Comparison of ENCODE assay signal across 19 cellular contexts in the genomic region with DNA sequence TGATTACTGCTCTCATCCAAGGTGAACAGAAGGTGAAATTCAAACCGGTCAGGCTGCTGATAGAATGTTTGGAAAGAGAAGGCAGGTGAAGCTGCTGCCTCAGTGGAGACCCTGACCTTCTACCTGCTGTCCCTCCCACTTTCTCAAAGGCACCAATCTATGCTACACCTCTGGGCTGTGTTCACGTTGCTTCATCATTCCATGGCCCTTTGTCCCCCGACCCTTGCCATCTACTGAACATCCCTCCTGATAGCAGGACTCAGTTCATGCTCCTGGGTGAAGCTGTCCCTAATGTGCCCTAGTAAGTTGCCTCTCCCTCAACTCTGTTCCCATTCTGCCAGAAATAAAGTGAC. TPM values are rescaled to one million over a fixed set of nuclear protein-coding genes. Genes with fewer than 3 reads are reported as not detected.
DNase-seq lines count a peak whose midpoint lies in the region; ATAC-seq and TF ChIP-seq lines count a peak whose summit lies in the region.
"Had no signal": no experiment of that assay in that cellular context is flagged by ENCODE, and none has a peak within 500 bp of the region (broad histone marks: within the 10 kb centered on the region; RNA-seq: fewer than 3 reads in every experiment).

No MANE protein-coding gene starts in this region.

- WGBS in heart right ventricle, 2 donors, result 74 to 77% methylated on average over 3 of the region's 3 CpGs

- H3K4me1 ChIP-seq in right atrium auricular region, result peaks cover 0 to 5% of the 10 kb centered on the region in 2 donors
- H3K4me1 ChIP-seq in heart right ventricle, result no peaks in the 10 kb centered on the region
- H3K4me1 ChIP-seq in Caco-2, result peaks cover 4% of the 10 kb centered on the region
- H3K4me1 ChIP-seq: A549 had no signal

- H3K36me3 ChIP-seq in right atrium auricular region, result no peaks in the 10 kb centered on the region
- H3K36me3 ChIP-seq in heart right ventricle, result no peaks in the 10 kb centered on the region
- no peaks in the 10 kb centered on the region for H3K36me3 ChIP-seq in Caco-2 (ENCODE audit: control insufficient read depth, insufficient read depth, low read length)

- H3K4me1 Mint-ChIP-seq in progenitor cell of endocrine pancreas (ENCODE audit: low read depth) (peaks cover 49% of the 10 kb centered on the region), Caco-2 (ENCODE audit: low read depth, unreplicated experiment) (no peaks in the 10 kb centered on the region)
- H3K4me1 Mint-ChIP-seq in activated CD8-positive, alpha-beta T cell treated with anti-CD3 and anti-CD28 coated beads, Interleukin-2, amount 10 ng/mL, durations not matched to agents 7 days and 5 days (ENCODE audit: low read depth), result no peaks in the 10 kb centered on the region

- ATAC-seq in heart right ventricle, result no peak
- ATAC-seq in activated CD8-positive, alpha-beta T cell treated with anti-CD3 and anti-CD28 coated beads, Interleukin-2, amount 10 ng/mL, durations not matched to agents 7 days and 5 days, result no peak
- ATAC-seq: A549; CD8-positive, alpha-beta T cell; GM12878; K562 had no signal

- H3K4me3 Mint-ChIP-seq in progenitor cell of endocrine pancreas (ENCODE audit: low read depth) (no peak overlapping the region), Caco-2 (ENCODE audit: unreplicated experiment) (no peak overlapping the region)
- H3K4me3 Mint-ChIP-seq in activated CD8-positive, alpha-beta T cell treated with anti-CD3 and anti-CD28 coated beads, Interleukin-2, amount 10 ng/mL, durations not matched to agents 7 days and 5 days, result no peak overlapping the region
- H3K4me3 Mint-ChIP-seq: CD8-positive, alpha-beta T cell; H9 had no signal

- POLR2A ChIA-PET in activated CD8-positive, alpha-beta T cell treated with anti-CD3 and anti-CD28 coated beads, Interleukin-2, amount 10 ng/mL, durations not matched to agents 7 days and 5 days (lab: Charles Lee), result no interaction called here
- POLR2A ChIA-PET in Caco-2 (lab: Charles Lee), result no interaction called here

- peak; percentile 32 for DNase-seq in right atrium auricular region (ENCODE audit: low spot score)
- no peak for DNase-seq in heart right ventricle
- DNase-seq in islet precursor cell, result peak; percentile 41
- DNase-seq in progenitor cell of endocrine pancreas (ENCODE audit: low spot score, unreplicated experiment), result no peak
- DNase-seq in activated CD8-positive, alpha-beta T cell treated with anti-CD3 and anti-CD28 coated beads, Interleukin-2, amount 10 ng/mL, durations not matched to agents 7 days and 5 days, result no peak
- DNase-seq in Caco-2, result no peak
- DNase-seq in NCI-H146 treated with DMSO at 0.1 percent for 48 hours (lab: John Stamatoyannopoulos, UW; ENCODE audit: unreplicated experiment), result no peak
- DNase-seq: AML-193; CD8-positive, alpha-beta T cell; DMS 273 treated with DMSO at 0.1 percent for 48 hours; DND-41; EL; H9 had no signal

- CTCF ChIA-PET in activated CD8-positive, alpha-beta T cell treated with anti-CD3 and anti-CD28 coated beads, Interleukin-2, amount 10 ng/mL, durations not matched to agents 7 days and 5 days (lab: Charles Lee), result no interaction called here
- CTCF ChIA-PET in Caco-2 (lab: Charles Lee), result no interaction called here

- H3K27me3 Mint-ChIP-seq in progenitor cell of endocrine pancreas (no peaks in the 10 kb centered on the region), Caco-2 (ENCODE audit: insufficient read depth, unreplicated experiment) (peaks cover 4% of the 10 kb centered on the region)
- no peaks in the 10 kb centered on the region for H3K27me3 Mint-ChIP-seq in activated CD8-positive, alpha-beta T cell treated with anti-CD3 and anti-CD28 coated beads, Interleukin-2, amount 10 ng/mL, durations not matched to agents 7 days and 5 days (ENCODE audit: low read depth)

- H3K27ac Mint-ChIP-seq in progenitor cell of endocrine pancreas (peak overlapping the region; percentile 89), Caco-2 (ENCODE audit: unreplicated experiment) (no peak overlapping the region)
- H3K27ac Mint-ChIP-seq in activated CD8-positive, alpha-beta T cell treated with anti-CD3 and anti-CD28 coated beads, Interleukin-2, amount 10 ng/mL, durations not matched to agents 7 days and 5 days, result no peak overlapping the region
- H3K27ac Mint-ChIP-seq: CD8-positive, alpha-beta T cell; H9 had no signal

- H3K36me3 Mint-ChIP-seq in progenitor cell of endocrine pancreas (ENCODE audit: insufficient read depth) (peaks cover 14% of the 10 kb centered on the region), Caco-2 (ENCODE audit: insufficient read depth, unreplicated experiment) (no peaks in the 10 kb centered on the region)
- no peaks in the 10 kb centered on the region for H3K36me3 Mint-ChIP-seq in activated CD8-positive, alpha-beta T cell treated with anti-CD3 and anti-CD28 coated beads, Interleukin-2, amount 10 ng/mL, durations not matched to agents 7 days and 5 days (ENCODE audit: low read depth)
- H3K36me3 Mint-ChIP-seq: CD8-positive, alpha-beta T cell had no signal

- H3K9me3 ChIP-seq in right atrium auricular region, result no peaks in the 10 kb centered on the region
- no peaks in the 10 kb centered on the region for H3K9me3 ChIP-seq in heart right ventricle
- H3K9me3 ChIP-seq in Caco-2, result no peaks in the 10 kb centered on the region; the same call in 1 of the 2 replicates
- H3K9me3 ChIP-seq: A549 had no signal

- H3K4me3 ChIP-seq in right atrium auricular region, result no peak overlapping the region
- H3K4me3 ChIP-seq in heart right ventricle, result no peak overlapping the region
- no peak overlapping the region for H3K4me3 ChIP-seq in Caco-2 (ENCODE audit: low read depth, low read length)
- H3K4me3 ChIP-seq: A549, GM12878, K562 had no signal

- no peaks in the 10 kb centered on the region for H3K27me3 ChIP-seq in right atrium auricular region
- peaks cover 0 to 4% (median 0%) of the 10 kb centered on the region in 7 donors for H3K27me3 ChIP-seq in heart right ventricle
- H3K27me3 ChIP-seq in Caco-2 (replicated peaks; ENCODE audit: control insufficient read depth, insufficient read depth, low read length), result no peaks in the 10 kb centered on the region

- no peak overlapping the region for H3K27ac ChIP-seq in right atrium auricular region
- no peak overlapping the region for H3K27ac ChIP-seq in heart right ventricle
- H3K27ac ChIP-seq: 22Rv1, A549, HL-60 had no signal

- intact Hi-C loops in heart right ventricle (cut with DNase I) (no loop called here), Caco-2 (cut with micrococcal nuclease; ENCODE audit: unreplicated experiment) (no loop called here)

- H3K9me3 Mint-ChIP-seq in progenitor cell of endocrine pancreas (ENCODE audit: low read depth) (peaks cover 11% of the 10 kb centered on the region), Caco-2 (ENCODE audit: unreplicated experiment) (no peaks in the 10 kb centered on the region)
- H3K9me3 Mint-ChIP-seq in activated CD8-positive, alpha-beta T cell treated with anti-CD3 and anti-CD28 coated beads, Interleukin-2, amount 10 ng/mL, durations not matched to agents 7 days and 5 days (ENCODE audit: insufficient read depth), result peaks cover 4% of the 10 kb centered on the region
- H3K9me3 Mint-ChIP-seq: H9 had no signal

- BruUV-seq in Caco-2 (replicated peaks; lab: Mats Ljungman, UMichigan), result no TSS peak

- TF ChIP-seq CTCF in right atrium auricular region (IDR thresholded peaks at IDR 0.05), result no peak
- TF ChIP-seq CTCF in heart right ventricle (IDR thresholded peaks at IDR 0.05), result no peak
- TF ChIP-seq CTCF in progenitor cell of endocrine pancreas (IDR thresholded peaks at IDR 0.05; ENCODE audit: unreplicated experiment), result no peak
- TF ChIP-seq CTCF in Caco-2 (IDR thresholded peaks at IDR 0.05; ENCODE audit: insufficient read depth in 1 of 2, low read depth in 1 of 2, low read length in 1 of 2, severe bottlenecking in 1 of 2, unreplicated experiment in 1 of 2), result no peak

RNA-seq across cellular contexts. Expression of gene SOX9, which starts 44.2 kb away (rescaled TPM):
- total RNA-seq in right atrium auricular region (10 to 100 TPM in 1 of 2 donors, 1 to 10 TPM in 1; 7.0 to 20.6 TPM), heart right ventricle (10 to 100 TPM in 8 of 10 donors, 1 to 10 TPM in 2; 7.9 to 25.7 (median 12.8) TPM), progenitor cell of endocrine pancreas (190 and 219 TPM in 2 replicates), Caco-2 (2022) (46.2 and 51.5 TPM in 2 replicates)
- polyA plus RNA-seq in heart right ventricle, result 10 to 100 TPM in 1 of 2 donors, 1 to 10 TPM in 1; 5.0 to 16.1 TPM
- not detected for total RNA-seq in activated CD8-positive, alpha-beta T cell treated with anti-CD3 and anti-CD28 coated beads, Interleukin-2, amount 10 ng/mL, durations not matched to agents 7 days and 5 days
- total RNA-seq: CD8-positive, alpha-beta T cell; G401 had no signal
- polyA plus RNA-seq: K562 had no signal

Comparison
In these comparisons a context has a peak if more than half of its experiments do, and no peak if none do; other contexts are left out.
1. DNase-seq: peak in right atrium auricular region (single experiment) and islet precursor cell (single experiment); none in heart right ventricle (0 of 2), progenitor cell of endocrine pancreas (single experiment), activated CD8-positive, alpha-beta T cell treated with anti-CD3 and anti-CD28 coated beads, Interleukin-2, amount 10 ng/mL, durations not matched to agents 7 days and 5 days (single experiment), Caco-2 (0 of 2) and NCI-H146 treated with DMSO at 0.1 percent for 48 hours (single experiment).
2. RNA of gene SOX9, which starts 44.2 kb away (total RNA-seq): 190 to 219 TPM in progenitor cell of endocrine pancreas, 46.2 to 51.5 TPM in Caco-2, 7.0 to 20.6 TPM in right atrium auricular region and 7.9 to 25.7 TPM in heart right ventricle; not detected in activated CD8-positive, alpha-beta T cell treated with anti-CD3 and anti-CD28 coated beads, Interleukin-2, amount 10 ng/mL, durations not matched to agents 7 days and 5 days; every median in the first group is over 4 times any median in the second.